In genomic region chr18:12934454-12935071, GRCh38 we compare ENCODE assay signal across 8 cellular contexts. TPM values are rescaled to one million over a fixed set of nuclear protein-coding genes. Genes with fewer than 3 reads are reported as not detected.
DNase-seq lines count a peak whose midpoint lies in the region; ATAC-seq and TF ChIP-seq lines count a peak whose summit lies in the region.

No MANE protein-coding gene starts in this region.

- no peak overlapping the region for H4K91ac ChIP-seq in H9 (ENCODE audit: insufficient read length, low read depth, low read length)

- no peak overlapping the region for H2AFZ ChIP-seq in H9 (ENCODE audit: low read length)

- no peak overlapping the region for H3K27ac Mint-ChIP-seq in H9
- no peak overlapping the region for H3K27ac Mint-ChIP-seq in activated CD4-positive, alpha-beta T cell treated with anti-CD3 and anti-CD28 coated beads, Interleukin-2, amount 10 ng/mL, durations not matched to agents 24 days and 14 days

- no peak overlapping the region for H3T11ph ChIP-seq in H9 (ENCODE audit: low read length)

- no peak overlapping the region for H2BK20ac ChIP-seq in H9 (ENCODE audit: low read depth, low read length, poor library complexity, severe bottlenecking)

- H2BK12ac ChIP-seq in H9 (ENCODE audit: insufficient read length, low read depth, low read length), result no peak overlapping the region

- H3K23ac ChIP-seq in H9 (ENCODE audit: insufficient read length, low read depth, low read length), result no peak overlapping the region

- no peaks in the 10 kb centered on the region for H3K79me1 ChIP-seq in H9 (ENCODE audit: insufficient read depth, low read depth, low read length, poor library complexity, severe bottlenecking)

- no peak overlapping the region for H3K56ac ChIP-seq in H9 (ENCODE audit: insufficient read length, low read depth, low read length)

- no peaks in the 10 kb centered on the region for H3K36me3 Mint-ChIP-seq in H9 (ENCODE audit: insufficient read depth in 1 of 3, low read depth in 3 of 3)
- no peaks in the 10 kb centered on the region for H3K36me3 Mint-ChIP-seq in activated CD4-positive, alpha-beta T cell treated with anti-CD3 and anti-CD28 coated beads, Interleukin-2, amount 10 ng/mL, durations not matched to agents 24 days and 14 days (ENCODE audit: low read depth)

- no peaks in the 10 kb centered on the region for H3K36me3 ChIP-seq in liver (ENCODE audit: control insufficient read depth in 4 of 4, insufficient read depth in 3 of 4, low read depth in 1 of 4, low read length in 3 of 4)

- no peaks in the 10 kb centered on the region for H3K79me2 ChIP-seq in H9 (ENCODE audit: insufficient read depth, low read length)

- H3K27ac ChIP-seq in H9 (ENCODE audit: insufficient read length, low read depth, low read length) (no peak overlapping the region), coronary artery (no peak overlapping the region), liver (ENCODE audit: low read depth in 1 of 2, low read length in 2 of 2) (no peak overlapping the region)

- H2BK120ac ChIP-seq in H9 (ENCODE audit: low read depth, low read length, poor library complexity, severe bottlenecking), result no peak overlapping the region

- H3K27me3 ChIP-seq in H9 (ENCODE audit: insufficient read depth, low read length) (no peaks in the 10 kb centered on the region), liver (ENCODE audit: control insufficient read depth in 4 of 4, insufficient read depth in 4 of 4, low read length in 3 of 4) (peaks cover 0 to 3% (median 0%) of the 10 kb centered on the region in 4 donors)

- no peak overlapping the region for H3K4me3 Mint-ChIP-seq in H9
- peak overlapping the region; percentile 16 for H3K4me3 Mint-ChIP-seq in activated CD4-positive, alpha-beta T cell treated with anti-CD3 and anti-CD28 coated beads, Interleukin-2, amount 10 ng/mL, durations not matched to agents 24 days and 14 days

- peaks cover 7 to 13% of the 10 kb centered on the region in 2 experiments for H3K4me1 Mint-ChIP-seq in H9
- peaks cover 3% of the 10 kb centered on the region for H3K4me1 Mint-ChIP-seq in activated CD4-positive, alpha-beta T cell treated with anti-CD3 and anti-CD28 coated beads, Interleukin-2, amount 10 ng/mL, durations not matched to agents 24 days and 14 days

- no peak overlapping the region for H3K4me2 ChIP-seq in H9 (ENCODE audit: insufficient read depth, insufficient read length, low read length)

- no peak overlapping the region for H3K18ac ChIP-seq in H9 (ENCODE audit: insufficient read length, low read depth, low read length)

- TF ChIP-seq RAD21 in liver (IDR thresholded peaks at IDR 0.05), result peak; percentile 97 to 99

- no peak overlapping the region for H2BK5ac ChIP-seq in H9 (ENCODE audit: insufficient read length, low read length)

- ATAC-seq in GM21526 (IDR thresholded peaks at IDR 0.05; ENCODE audit: low FRiP score, unreplicated experiment), result no peak

- peak overlapping the region; percentile 18 for H3K4me3 ChIP-seq in coronary artery
- no peak overlapping the region for H3K4me3 ChIP-seq in liver (ENCODE audit: low read depth in 1 of 3, low read length in 3 of 3)

- H4K20me1 ChIP-seq in H9 (ENCODE audit: control insufficient read depth, insufficient read depth, insufficient read length), result no peaks in the 10 kb centered on the region

- H3K9ac ChIP-seq in H9 (ENCODE audit: extremely low read depth, insufficient read length, low read length), result no peak overlapping the region
- H3K9ac ChIP-seq in liver (ENCODE audit: low read depth in 1 of 2, low read length in 2 of 2), result no peak overlapping the region

- no peaks in the 10 kb centered on the region for H3K23me2 ChIP-seq in H9 (ENCODE audit: insufficient read length, low read depth, low read length, poor library complexity, severe bottlenecking)

- no peak overlapping the region for H4K8ac ChIP-seq in H9 (replicated peaks; ENCODE audit: insufficient read length, low read depth, low read length)

- no peak overlapping the region for H3K4ac ChIP-seq in H9 (ENCODE audit: low read depth, low read length)

- no peaks in the 10 kb centered on the region for H3K27me3 Mint-ChIP-seq in H9 (ENCODE audit: low read depth)
- peaks cover 25% of the 10 kb centered on the region for H3K27me3 Mint-ChIP-seq in activated CD4-positive, alpha-beta T cell treated with anti-CD3 and anti-CD28 coated beads, Interleukin-2, amount 10 ng/mL, durations not matched to agents 24 days and 14 days

- H3K4me1 ChIP-seq in H9 (ENCODE audit: insufficient read depth, low read length), result no peaks in the 10 kb centered on the region
- no peaks in the 10 kb centered on the region for H3K4me1 ChIP-seq in liver (ENCODE audit: control insufficient read depth in 4 of 4, insufficient read depth in 4 of 4, low read length in 3 of 4)

- H4K5ac ChIP-seq in H9 (ENCODE audit: insufficient read length, low read depth, low read length), result no peak overlapping the region

- intact Hi-C loops in activated CD4-positive, alpha-beta T cell treated with anti-CD3 and anti-CD28 coated beads, Interleukin-2, amount 10 ng/mL, durations not matched to agents 24 days and 14 days (cut with micrococcal nuclease), result loop anchor here (1.0 to 5.0 kb wide), 4 partner anchors 42 to 542 kb away; no protein-coding TSS in a partner anchor

- no peak overlapping the region for H2BK15ac ChIP-seq in H9 (ENCODE audit: low read depth, low read length)

- TF ChIP-seq CTCF in H9 (conservative IDR thresholded peaks at IDR 0.05) (peak; percentile 96), coronary artery (IDR thresholded peaks at IDR 0.05) (peak; percentile 78), liver (IDR thresholded peaks at IDR 0.05; ENCODE audit: low read depth, low read length, missing input control) (peak; percentile 93)

- WGBS in H9 (ENCODE audit: extremely low coverage, insufficient read length, low lambda C conversion rate), result no CpG with 5 or more reads among the region's 11 CpGs
- 23% methylated on average over 11 of the region's 11 CpGs for WGBS in liver

- H3K14ac ChIP-seq in H9 (ENCODE audit: insufficient read depth, low read length), result no peak overlapping the region

- no peaks in the 10 kb centered on the region; a peak in 1 of 5 replicates for H3K9me3 Mint-ChIP-seq in H9
- no peaks in the 10 kb centered on the region for H3K9me3 Mint-ChIP-seq in activated CD4-positive, alpha-beta T cell treated with anti-CD3 and anti-CD28 coated beads, Interleukin-2, amount 10 ng/mL, durations not matched to agents 24 days and 14 days

- DNase-seq in AML-193 (lab: John Stamatoyannopoulos, UW), result peak; percentile 49 to 61
- peak; percentile 79 for DNase-seq in H9
- DNase-seq in NCI-H526 treated with DMSO at 0.1 percent for 48 hours (lab: John Stamatoyannopoulos, UW), result peak; percentile 48
- DNase-seq in activated CD4-positive, alpha-beta T cell treated with anti-CD3 and anti-CD28 coated beads, Interleukin-2, amount 10 ng/mL, durations not matched to agents 24 days and 14 days, result peak; percentile 92
- DNase-seq in coronary artery (ENCODE audit: low spot score), result peak; percentile 79
- peak; percentile 70 to 71 for DNase-seq in stimulated activated CD4-positive, alpha-beta T cell treated with anti-CD3 and anti-CD28 coated beads, Interleukin-4, amount 100 ng/mL, for 4 hours

- H3K9me3 ChIP-seq in H9 (ENCODE audit: control insufficient read depth, low read depth, low read length) (no peaks in the 10 kb centered on the region), liver (ENCODE audit: control insufficient read depth in 4 of 4, low read length in 3 of 4) (no peaks in the 10 kb centered on the region)

- no peak overlapping the region for H2AK5ac ChIP-seq in H9 (ENCODE audit: insufficient read length, low read length)

TF ChIP-seq in liver, 16 proteins besides CTCF, POLR2A, EP300 and RAD21:
- TF ChIP-seq JUND (IDR thresholded peaks at IDR 0.05) (no peak), RXRA (IDR thresholded peaks at IDR 0.05) (peak in 1 of 2 donors; percentile 23), NR2F2 (IDR thresholded peaks at IDR 0.05) (peak; percentile 13)

RNA-seq across cellular contexts. Expression of gene SEH1L, which starts 13.2 kb away (rescaled TPM):
- total RNA-seq in H9 (2021) (93.3 and 97.2 TPM in 2 replicates), liver (10 to 100 TPM; 21.0 to 28.5 TPM)
- 132 TPM in 2 replicates for total RNA-seq in activated CD4-positive, alpha-beta T cell treated with anti-CD3 and anti-CD28 coated beads, Interleukin-2, amount 10 ng/mL, durations not matched to agents 24 days and 14 days
- 10 to 100 TPM; 12.2 to 12.7 TPM for polyA plus RNA-seq in liver

RNA-seq across cellular contexts. Expression of gene PTPN2, which starts 50.5 kb away (rescaled TPM):
- total RNA-seq in H9 (2021) (46.1 and 48.7 TPM in 2 replicates), liver (10 to 100 TPM; 15.9 to 21.2 TPM)
- 68.8 and 72.5 TPM in 2 replicates for total RNA-seq in activated CD4-positive, alpha-beta T cell treated with anti-CD3 and anti-CD28 coated beads, Interleukin-2, amount 10 ng/mL, durations not matched to agents 24 days and 14 days
- polyA plus RNA-seq in liver, result 10 to 100 TPM in 1 of 2 donors, 1 to 10 TPM in 1; 9.2 to 13.9 TPM

RNA-seq across cellular contexts. Expression of gene CEP192, which starts 56.6 kb away (rescaled TPM):
- total RNA-seq in H9 (2021), result 22.0 and 23.5 TPM in 2 replicates
- total RNA-seq in activated CD4-positive, alpha-beta T cell treated with anti-CD3 and anti-CD28 coated beads, Interleukin-2, amount 10 ng/mL, durations not matched to agents 24 days and 14 days, result 31.4 and 34.7 TPM in 2 replicates
- 10 to 100 TPM; 14.8 to 32.4 TPM for total RNA-seq in liver
- polyA plus RNA-seq in liver, result 1 to 10 TPM; 2.5 to 7.1 TPM
